In the genomic region with DNA sequence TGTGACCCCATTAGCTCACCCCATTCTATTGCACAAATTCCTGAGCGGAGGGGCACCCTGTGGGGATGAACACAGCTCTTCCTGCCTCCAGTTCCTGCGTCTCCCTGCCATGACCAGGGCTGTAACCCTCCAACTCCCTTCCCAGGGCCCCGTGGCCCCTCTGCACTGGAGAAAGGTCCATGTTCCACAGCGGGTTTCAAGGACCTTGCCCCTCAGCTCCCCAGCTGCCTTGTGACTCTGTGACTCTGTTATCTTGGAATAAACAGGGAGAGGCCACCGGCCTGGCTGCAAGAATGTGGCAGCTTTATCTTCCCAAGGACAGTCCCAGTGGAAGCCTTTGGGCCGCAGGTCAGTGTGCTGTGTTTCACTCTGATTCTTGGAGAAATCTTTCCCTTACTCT, we compare ENCODE assay signal across 10 cellular contexts. TPM values are rescaled to one million over a fixed set of nuclear protein-coding genes. Genes with fewer than 3 reads are reported as not detected.
A peak's percentile ranks its signal among the peaks of the same experiment; 100 is the strongest.
DNase-seq lines count a peak whose midpoint lies in the region; ATAC-seq, FAIRE-seq and TF ChIP-seq lines count a peak whose summit lies in the region.
"Not testable (repeated sequence)": the region's sequence is repeated elsewhere in the genome, so short reads cannot be mapped to it uniquely, and the experiment has no call there.
"Had no signal": no experiment of that assay in that cellular context is flagged by ENCODE, and none has a peak within 500 bp of the region (broad histone marks: within the 10 kb centered on the region; RNA-seq: fewer than 3 reads in every experiment).

No MANE protein-coding gene starts in this region.

- TF ChIP-seq RAD21 in GM12878 (IDR thresholded peaks at IDR 0.05; ENCODE audit: insufficient read depth, low read depth, low read length) = not testable (repeated sequence)

- H3K79me2 ChIP-seq in GM23338 (replicated peaks; ENCODE audit: insufficient read depth) (peaks cover 19% of the 10 kb centered on the region), hepatocyte (peaks cover 44% of the 10 kb centered on the region)
- not testable (repeated sequence) for H3K79me2 ChIP-seq in GM12878 (ENCODE audit: control insufficient read depth, insufficient read depth, low read length)

- RAD21 ChIA-PET in GM12878 (lab: Charles Lee; ENCODE audit: unreplicated experiment) = not testable (repeated sequence)

- SMC1A ChIA-PET in GM12878 (lab: Charles Lee; ENCODE audit: uncharacterized antibody, unreplicated experiment) = not testable (repeated sequence)

- not testable (repeated sequence) for H3K9me3 Mint-ChIP-seq in GM23338, endodermal cell

- not testable (repeated sequence) for H3K27ac Mint-ChIP-seq in GM23338
- H3K27ac Mint-ChIP-seq in endodermal cell = peak overlapping the region; percentile 84

- POLR2A ChIA-PET in Panc1 (lab: Charles Lee); GM12878 (lab: Charles Lee): not testable (repeated sequence)

- intact Hi-C loops in Panc1 (cut with micrococcal nuclease; ENCODE audit: unreplicated experiment); GM12878 (cut with micrococcal nuclease; ENCODE audit: unreplicated experiment); left cardiac atrium (cut with DNase I); right lobe of liver (cut with DNase I): not testable (repeated sequence)

- not testable (repeated sequence) for TF ChIP-seq EP300 in GM12878 (IDR thresholded peaks at IDR 0.05; ENCODE audit: borderline replicate concordance in 1 of 2, control insufficient read depth in 1 of 2, low read depth in 2 of 2, low read length in 2 of 2)

- H3K4me3 ChIP-seq in GM23338; Panc1 (ENCODE audit: low read depth in 2 of 2, low read length in 2 of 2); GM12878; endodermal cell (ENCODE audit: low read length); cardiac muscle cell; hepatocyte; right lobe of liver: not testable (repeated sequence)

- not testable (repeated sequence) for H3K4me3 Mint-ChIP-seq in GM23338, endodermal cell

- BruUV-seq in Panc1 (replicated peaks; lab: Mats Ljungman, UMichigan) (TSS peak; percentile 99), GM12878 (replicated peaks; lab: Mats Ljungman, UMichigan) (TSS peak; percentile 89)

- not testable (repeated sequence) for H3K36me3 Mint-ChIP-seq in GM23338 (ENCODE audit: low read depth)
- peaks cover 25% of the 10 kb centered on the region for H3K36me3 Mint-ChIP-seq in endodermal cell (ENCODE audit: low read depth)

- not testable (repeated sequence) for H3K36me3 ChIP-seq in GM23338 (ENCODE audit: insufficient read depth); Panc1 (ENCODE audit: control insufficient read depth, insufficient read depth, low read length); GM12878 (ENCODE audit: control insufficient read depth in 2 of 2, insufficient read depth in 2 of 2, low read length in 1 of 2); endodermal cell (ENCODE audit: control insufficient read depth, insufficient read depth, low read length); cardiac muscle cell; hepatocyte (replicated peaks; ENCODE audit: insufficient read depth, low read depth); right lobe of liver

- peaks cover 16% of the 10 kb centered on the region for H3K4me1 Mint-ChIP-seq in GM23338
- H3K4me1 Mint-ChIP-seq in endodermal cell = peaks cover 17% of the 10 kb centered on the region

- no CpG with 5 or more reads among the region's 6 CpGs for WGBS in GM12878 (ENCODE audit: insufficient coverage, insufficient replicate concordance, low lambda C conversion rate, missing lambda C conversion rate)
- no CpG with 5 or more reads among the region's 6 CpGs for WGBS in endodermal cell (ENCODE audit: insufficient coverage in 1 of 2, insufficient read length in 1 of 2), 2 experiments
- no CpG with 5 or more reads among the region's 6 CpGs for WGBS in hepatocyte (ENCODE audit: low lambda C conversion rate, missing lambda C conversion rate)
- no CpG with 5 or more reads among the region's 6 CpGs for WGBS in right lobe of liver (ENCODE audit: insufficient coverage, low coverage, low lambda C conversion rate, missing lambda C conversion rate)

- TF ChIP-seq CTCF in GM23338 (conservative IDR thresholded peaks at IDR 0.05; ENCODE audit: low read depth in 2 of 2); Panc1 (IDR thresholded peaks at IDR 0.05); GM12878 (IDR thresholded peaks at IDR 0.05 in 2 of 3, conservative IDR thresholded peaks at IDR 0.05 in 1 of 3; ENCODE audit: control insufficient read depth in 2 of 3, extremely low read depth in 1 of 3, insufficient read depth in 1 of 3, low read depth in 3 of 3, low read length in 3 of 3); endodermal cell (conservative IDR thresholded peaks at IDR 0.05); cardiac muscle cell (IDR thresholded peaks at IDR 0.05; ENCODE audit: low read depth, low read length); hepatocyte (IDR thresholded peaks at IDR 0.05; ENCODE audit: poor library complexity); right lobe of liver (IDR thresholded peaks at IDR 0.05): not testable (repeated sequence)

- not testable (repeated sequence) for H2AFZ ChIP-seq in GM23338; GM12878 (ENCODE audit: control insufficient read depth, low read depth, low read length); hepatocyte

- H3F3A ChIP-seq in GM23338 (replicated peaks; ENCODE audit: low read depth) = not testable (repeated sequence)

- not testable (repeated sequence) for H4K20me1 ChIP-seq in GM23338 (replicated peaks; ENCODE audit: insufficient read depth); GM12878 (ENCODE audit: control insufficient read depth, insufficient read depth); hepatocyte (ENCODE audit: insufficient read depth, poor library complexity, severe bottlenecking)

- not testable (repeated sequence) for DNase-seq in GM23338 (ENCODE audit: low spot score); Panc1 (ENCODE audit: low read depth, low spot score); GM12878 (ENCODE audit: low read depth, low spot score); endodermal cell; cardiac muscle cell (ENCODE audit: low read depth in 1 of 2, low spot score in 1 of 2); left cardiac atrium; hepatocyte (ENCODE audit: low spot score); right lobe of liver

- H3K4me2 ChIP-seq in GM23338; GM12878 (ENCODE audit: control insufficient read depth, insufficient read depth); hepatocyte: not testable (repeated sequence)

- H3K9me2 ChIP-seq in GM23338 (ENCODE audit: insufficient read depth); hepatocyte (replicated peaks; ENCODE audit: insufficient read depth): not testable (repeated sequence)

- ATAC-seq in GM23338 (peak; percentile 53; the same call in 2 of the 3 replicates), left cardiac atrium (peak; percentile 49 to 67), right lobe of liver (peak in 3 of 4 donors; percentile 42 to 72 (median 60))
- ATAC-seq in Panc1, GM12878: not testable (repeated sequence)

- H3K27me3 ChIP-seq in GM23338 (ENCODE audit: insufficient read depth); Panc1 (ENCODE audit: control insufficient read depth, insufficient read depth, low read length); GM12878 (replicated peaks in 1 of 2; ENCODE audit: control insufficient read depth in 2 of 2, insufficient read depth in 2 of 2, low read length in 1 of 2); endodermal cell (ENCODE audit: control insufficient read depth, insufficient read depth, low read length, poor library complexity, severe bottlenecking); cardiac muscle cell; hepatocyte; right lobe of liver: not testable (repeated sequence)

- H3K9me3 ChIP-seq in Panc1 (ENCODE audit: control insufficient read depth, insufficient read depth, low read depth, low read length); GM12878 (replicated peaks; ENCODE audit: control insufficient read depth, insufficient read depth, low read length); endodermal cell (ENCODE audit: control insufficient read depth, low read length); cardiac muscle cell (ENCODE audit: low read depth); hepatocyte (ENCODE audit: low read depth); right lobe of liver: not testable (repeated sequence)

- not testable (repeated sequence) for H3K27ac ChIP-seq in GM23338 (ENCODE audit: low read depth); Panc1 (ENCODE audit: low read length); GM12878 (ENCODE audit: control insufficient read depth, insufficient read depth); endodermal cell (ENCODE audit: low read depth, low read length); right lobe of liver
- H3K27ac ChIP-seq in cardiac muscle cell (peak overlapping the region; percentile 87), hepatocyte (peak overlapping the region; percentile 90)

- FAIRE-seq in GM12878 (lab: Jason Lieb, UNC) = not testable (repeated sequence)

- CTCF ChIA-PET in Panc1 (lab: Charles Lee); GM12878 (lab: Yijun Ruan, JAX): not testable (repeated sequence)

- not testable (repeated sequence) for TF ChIP-seq POLR2A in GM12878 (IDR thresholded peaks at IDR 0.05; ENCODE audit: low read depth, low read length); right lobe of liver (IDR thresholded peaks at IDR 0.05)

- H3K9ac ChIP-seq in GM12878 (ENCODE audit: control insufficient read depth, insufficient read depth, low read length); endodermal cell (ENCODE audit: extremely low read depth, low read length, poor library complexity, severe bottlenecking): not testable (repeated sequence)

- in situ Hi-C loops in Panc1 (cut with HindIII; ENCODE audit: low pct_unique_long_range_greater_than_20kb, low sequenced_read_pairs); GM12878 (cut with MboI): not testable (repeated sequence)

- H3K4me1 ChIP-seq in GM23338 (ENCODE audit: insufficient read depth) (peaks cover 12% of the 10 kb centered on the region), hepatocyte (ENCODE audit: insufficient read depth) (peaks cover 21% of the 10 kb centered on the region)
- not testable (repeated sequence) for H3K4me1 ChIP-seq in Panc1 (ENCODE audit: control insufficient read depth, insufficient read depth, low read length); GM12878 (ENCODE audit: control insufficient read depth, insufficient read depth, low read length); endodermal cell (ENCODE audit: control insufficient read depth, insufficient read depth, low read length); cardiac muscle cell (ENCODE audit: low read depth); right lobe of liver

- peaks cover 13% of the 10 kb centered on the region for H3K27me3 Mint-ChIP-seq in GM23338 (ENCODE audit: insufficient read depth, low read depth, poor library complexity)
- not testable (repeated sequence) for H3K27me3 Mint-ChIP-seq in endodermal cell (ENCODE audit: insufficient read depth)

RNA-seq across cellular contexts. Expression of gene ZNF415, which starts 6.0 kb away (rescaled TPM):
- 3.9 and 9.3 TPM in 2 replicates for total RNA-seq in GM23338 (2014; rRNA removed; shearing (Covaris generic))
- 7.9 and 9.2 TPM in 2 replicates for polyA plus RNA-seq in GM23338 (2016; fragmentation: Nextera tagmentation; extraction: Ambion mirVana)
- not detected for total RNA-seq in Panc1 (2021; ENCODE audit: unreplicated experiment)
- polyA plus RNA-seq in Panc1 (2012; ENCODE audit: insufficient read length) = not detected
- total RNA-seq in GM12878 (2013; cell fraction: nucleolus; rRNA removed) = 0.17 and 0.95 TPM in 2 replicates
- 0.06 TPM in 1 of 2 replicates, not detected in the other for total RNA-seq in GM12878 (2014; rRNA removed)
- 0.13 TPM in 1 of 2 replicates, not detected in the other for total RNA-seq in GM12878 (2014; rRNA removed; fragmentation: Illumina TruSeq; extraction: Trizol)
- not detected in 2 replicates for total RNA-seq in GM12878 (2021)
- 0.12 TPM for polyA plus RNA-seq in GM12878 (2011; ENCODE audit: low read depth)
- polyA plus RNA-seq in GM12878 (2011; rRNA removed) = 0.03 TPM in 1 of 2 replicates, not detected in the other
- not detected in 2 replicates for polyA plus RNA-seq in GM12878 (2011; cell fraction: cytosol; rRNA removed)
- not detected in 2 replicates for polyA plus RNA-seq in GM12878 (2011; cell fraction: nucleus; rRNA removed)
- polyA plus RNA-seq in GM12878 (2012) = 0.31 and 0.42 TPM in 2 replicates
- polyA plus RNA-seq in GM12878 (2014; fragmentation: Illumina TruSeq; extraction: Trizol) = 0.04 TPM in 1 of 2 replicates, not detected in the other
- polyA plus RNA-seq in GM12878 (2014; fragmentation: Nextera tagmentation; extraction: Ambion mirVana) = not detected
- not detected in 2 replicates for polyA plus RNA-seq in GM12878 (2014; rRNA removed)
- polyA plus RNA-seq in GM12878 (2016; fragmentation: Nextera tagmentation; extraction: Ambion mirVana) = not detected
- not detected in 2 replicates for polyA minus RNA-seq in GM12878 (2011; rRNA and poly(A)+ RNA removed)
- polyA minus RNA-seq in GM12878 (2011; cell fraction: cytosol; rRNA and poly(A)+ RNA removed) = not detected in 2 replicates
- not detected in 2 replicates for polyA minus RNA-seq in GM12878 (2011; cell fraction: nucleus; rRNA and poly(A)+ RNA removed)
- 10 to 100 TPM; 12.6 to 19.4 TPM for total RNA-seq in endodermal cell
- polyA plus RNA-seq in endodermal cell (2013, experiment 1 of 2) = 10.1 TPM
- polyA plus RNA-seq in endodermal cell (2013, experiment 2 of 2) = 12.3 TPM
- total RNA-seq in cardiac muscle cell = 11.9 and 17.0 TPM in 2 replicates
- polyA plus RNA-seq in cardiac muscle cell = 11.8 and 22.9 TPM in 2 replicates
- total RNA-seq in left cardiac atrium = 10 to 100 TPM; 19.5 to 23.0 TPM
- total RNA-seq in hepatocyte = 14.6 and 24.1 TPM in 2 replicates
- 7.4 and 15.2 TPM in 2 replicates for polyA plus RNA-seq in hepatocyte
- total RNA-seq in right lobe of liver = 1 to 10 TPM in 1 of 6 experiments, under 1 TPM in 5; 0.12 to 1.3 (median 0.47) TPM
- total RNA-seq: Calu3 had no signal
- polyA plus RNA-seq: A549 had no signal

RNA-seq across cellular contexts. Expression of gene ZNF160, which starts 23.5 kb away (rescaled TPM):
- total RNA-seq in GM23338 (2014; rRNA removed; shearing (Covaris generic)) = 37.6 and 48.7 TPM in 2 replicates
- 12.5 and 16.9 TPM in 2 replicates for polyA plus RNA-seq in GM23338 (2016; fragmentation: Nextera tagmentation; extraction: Ambion mirVana)
- total RNA-seq in Panc1 (2021; ENCODE audit: unreplicated experiment) = 29.1 TPM
- 16.4 TPM for polyA plus RNA-seq in Panc1 (2012; ENCODE audit: insufficient read length)
- total RNA-seq in GM12878 (2013; cell fraction: nucleolus; rRNA removed) = 466 and 482 TPM in 2 replicates
- 12.9 and 14.6 TPM in 2 replicates for total RNA-seq in GM12878 (2014; rRNA removed)
- 16.9 and 17.4 TPM in 2 replicates for total RNA-seq in GM12878 (2014; rRNA removed; fragmentation: Illumina TruSeq; extraction: Trizol)
- 11.4 and 12.4 TPM in 2 replicates for total RNA-seq in GM12878 (2021)
- polyA plus RNA-seq in GM12878 (2011; ENCODE audit: low read depth) = 10.9 TPM
- polyA plus RNA-seq in GM12878 (2011; rRNA removed) = 18.6 and 29.9 TPM in 2 replicates
- 17.9 and 21.8 TPM in 2 replicates for polyA plus RNA-seq in GM12878 (2011; cell fraction: cytosol; rRNA removed)
- 36.2 and 42.5 TPM in 2 replicates for polyA plus RNA-seq in GM12878 (2011; cell fraction: nucleus; rRNA removed)
- 16.0 and 28.2 TPM in 2 replicates for polyA plus RNA-seq in GM12878 (2012)
- 12.3 and 12.4 TPM in 2 replicates for polyA plus RNA-seq in GM12878 (2014; fragmentation: Illumina TruSeq; extraction: Trizol)
- polyA plus RNA-seq in GM12878 (2014; fragmentation: Nextera tagmentation; extraction: Ambion mirVana) = 1 to 10 TPM; 2.8 to 3.2 TPM
- 9.5 and 10.9 TPM in 2 replicates for polyA plus RNA-seq in GM12878 (2014; rRNA removed)
- polyA plus RNA-seq in GM12878 (2016; fragmentation: Nextera tagmentation; extraction: Ambion mirVana) = 10 to 100 TPM in 1 of 2 experiments, 1 to 10 TPM in 1; 7.2 to 11.9 TPM
- 27.6 and 38.0 TPM in 2 replicates for polyA minus RNA-seq in GM12878 (2011; rRNA and poly(A)+ RNA removed)
- 11.3 and 12.7 TPM in 2 replicates for polyA minus RNA-seq in GM12878 (2011; cell fraction: cytosol; rRNA and poly(A)+ RNA removed)
- 27.9 and 43.1 TPM in 2 replicates for polyA minus RNA-seq in GM12878 (2011; cell fraction: nucleus; rRNA and poly(A)+ RNA removed)
- 10 to 100 TPM; 51.7 to 78.3 TPM for total RNA-seq in endodermal cell
- 33.4 TPM for polyA plus RNA-seq in endodermal cell (2013, experiment 1 of 2)
- polyA plus RNA-seq in endodermal cell (2013, experiment 2 of 2) = 33.4 TPM
- 56.3 and 110 TPM in 2 replicates for total RNA-seq in cardiac muscle cell
- polyA plus RNA-seq in cardiac muscle cell = 53.8 and 83.5 TPM in 2 replicates
- 10 to 100 TPM; 16.5 to 17.0 TPM for total RNA-seq in left cardiac atrium
- total RNA-seq in hepatocyte = 52.5 and 53.1 TPM in 2 replicates
- 23.5 and 28.0 TPM in 2 replicates for polyA plus RNA-seq in hepatocyte
- 10 to 100 TPM in 5 of 6 experiments, 1 to 10 TPM in 1; 6.6 to 18.9 (median 13.9) TPM for total RNA-seq in right lobe of liver

RNA-seq across cellular contexts. Expression of gene ZNF347, which starts 32.1 kb away (rescaled TPM):
- total RNA-seq in GM23338 (2014; rRNA removed; shearing (Covaris generic)) = 10.8 and 11.9 TPM in 2 replicates
- polyA plus RNA-seq in GM23338 (2016; fragmentation: Nextera tagmentation; extraction: Ambion mirVana) = 3.4 and 4.6 TPM in 2 replicates
- 18.8 TPM for total RNA-seq in Panc1 (2021; ENCODE audit: unreplicated experiment)
- polyA plus RNA-seq in Panc1 (2012; ENCODE audit: insufficient read length) = 7.1 TPM
- total RNA-seq in GM12878 (2013; cell fraction: nucleolus; rRNA removed) = 8.9 and 10.7 TPM in 2 replicates
- 1.8 and 2.5 TPM in 2 replicates for total RNA-seq in GM12878 (2014; rRNA removed)
- 3.3 and 3.5 TPM in 2 replicates for total RNA-seq in GM12878 (2014; rRNA removed; fragmentation: Illumina TruSeq; extraction: Trizol)
- total RNA-seq in GM12878 (2021) = 2.7 and 3.4 TPM in 2 replicates
- 3.0 TPM for polyA plus RNA-seq in GM12878 (2011; ENCODE audit: low read depth)
- polyA plus RNA-seq in GM12878 (2011; rRNA removed) = 0.75 and 0.84 TPM in 2 replicates
- polyA plus RNA-seq in GM12878 (2011; cell fraction: cytosol; rRNA removed) = 0.22 and 0.32 TPM in 2 replicates
- polyA plus RNA-seq in GM12878 (2011; cell fraction: nucleus; rRNA removed) = 0.54 and 1.0 TPM in 2 replicates
- 2.3 and 2.8 TPM in 2 replicates for polyA plus RNA-seq in GM12878 (2012)
- 1.6 and 1.9 TPM in 2 replicates for polyA plus RNA-seq in GM12878 (2014; fragmentation: Illumina TruSeq; extraction: Trizol)
- 1 to 10 TPM in 1 of 2 experiments, under 1 TPM in 1; 0.61 to 2.0 TPM for polyA plus RNA-seq in GM12878 (2014; fragmentation: Nextera tagmentation; extraction: Ambion mirVana)
- 1.0 and 2.9 TPM in 2 replicates for polyA plus RNA-seq in GM12878 (2014; rRNA removed)
- 1 to 10 TPM; 1.1 to 1.6 TPM for polyA plus RNA-seq in GM12878 (2016; fragmentation: Nextera tagmentation; extraction: Ambion mirVana)
- 1.0 and 1.5 TPM in 2 replicates for polyA minus RNA-seq in GM12878 (2011; rRNA and poly(A)+ RNA removed)
- 0.21 and 0.27 TPM in 2 replicates for polyA minus RNA-seq in GM12878 (2011; cell fraction: cytosol; rRNA and poly(A)+ RNA removed)
- 0.24 and 1.1 TPM in 2 replicates for polyA minus RNA-seq in GM12878 (2011; cell fraction: nucleus; rRNA and poly(A)+ RNA removed)
- 10 to 100 TPM; 17.7 to 25.5 TPM for total RNA-seq in endodermal cell
- 7.9 TPM for polyA plus RNA-seq in endodermal cell (2013, experiment 1 of 2)
- polyA plus RNA-seq in endodermal cell (2013, experiment 2 of 2) = 7.3 TPM
- 2.9 and 5.8 TPM in 2 replicates for total RNA-seq in cardiac muscle cell
- 1.9 and 5.8 TPM in 2 replicates for polyA plus RNA-seq in cardiac muscle cell
- 1 to 10 TPM; 6.2 to 7.8 TPM for total RNA-seq in left cardiac atrium
- 8.3 and 9.2 TPM in 2 replicates for total RNA-seq in hepatocyte
- polyA plus RNA-seq in hepatocyte = 3.8 and 7.1 TPM in 2 replicates
- 1 to 10 TPM in 5 of 6 experiments, under 1 TPM in 1; 0.70 to 4.2 (median 2.0) TPM for total RNA-seq in right lobe of liver
- total RNA-seq: Calu3 had no signal
- polyA plus RNA-seq: A549 had no signal
